In genomic region chr9:33318781-33319180, GRCh38 we compare ENCODE assay signal across 27 cellular contexts. TPM values are rescaled to one million over a fixed set of nuclear protein-coding genes. Genes with fewer than 3 reads are reported as not detected.
DNase-seq lines count a peak whose midpoint lies in the region; ATAC-seq and TF ChIP-seq lines count a peak whose summit lies in the region.
"Had no signal": no experiment of that assay in that cellular context is flagged by ENCODE, and none has a peak within 500 bp of the region (broad histone marks: within the 10 kb centered on the region; RNA-seq: fewer than 3 reads in every experiment).

No MANE protein-coding gene starts in this region.

- in situ Hi-C loops in GM23248 (cut with MboI) (no loop called here), IMR-90 (cut with MboI; ENCODE audit: low sequenced_read_pairs) (no loop called here)

- no peak overlapping the region for H3K4me3 Mint-ChIP-seq in endothelial cell (ENCODE audit: unreplicated experiment)
- H3K4me3 Mint-ChIP-seq: activated CD4-positive, alpha-beta memory T cell treated with anti-CD3 and anti-CD28 coated beads for 36 hours; activated naive CD8-positive, alpha-beta T cell treated with anti-CD3 and anti-CD28 coated beads for 36 hours; nephron progenitor cell; T-cell had no signal

- H3K18ac ChIP-seq in IMR-90 (ENCODE audit: low read depth, low read length), result peak overlapping the region; percentile 80

- H3K4me1 Mint-ChIP-seq in endothelial cell (ENCODE audit: unreplicated experiment), result no peaks in the 10 kb centered on the region
- H3K4me1 Mint-ChIP-seq: nephron progenitor cell, T-cell had no signal

- peak overlapping the region; percentile 78 for H3K4ac ChIP-seq in IMR-90 (ENCODE audit: low read depth, low read length)

- no peak overlapping the region for H3K56ac ChIP-seq in IMR-90 (ENCODE audit: extremely low read depth, insufficient read depth, low read length)

- BruUV-seq in IMR-90 (replicated peaks; lab: Mats Ljungman, UMichigan), result no TSS peak

- TF ChIP-seq EP300 in sigmoid colon (IDR thresholded peaks at IDR 0.05), result no peak

- 0 out of 2 replicates have a peak overlapping the region, but pooled peaks have one; percentile 92 for H3K27ac ChIP-seq in GM23248
- peak overlapping the region; percentile 96; the same call in 1 of the 2 replicates for H3K27ac ChIP-seq in IMR-90 (ENCODE audit: insufficient read depth, low read length)
- peak overlapping the region; percentile 92 for H3K27ac ChIP-seq in epithelial cell of prostate
- H3K27ac ChIP-seq in sigmoid colon, result peak overlapping the region in 3 of 4 donors; percentile 9 to 83 (median 75)
- H3K27ac ChIP-seq: lower lobe of right lung, right lobe of liver, SJSA1 had no signal

- H3K9me1 ChIP-seq in IMR-90 (ENCODE audit: insufficient read depth, low read length), result peaks cover 8% of the 10 kb centered on the region

- peaks cover 28 to 29% of the 10 kb centered on the region in 2 experiments for H3K79me1 ChIP-seq in IMR-90 (ENCODE audit: low read depth in 1 of 2, low read length in 2 of 2)

- H2AK9ac ChIP-seq in IMR-90 (replicated peaks; ENCODE audit: low read depth, low read length, poor library complexity), result no peak overlapping the region

- H3K9me3 ChIP-seq in GM23248 (ENCODE audit: low read depth) (no peaks in the 10 kb centered on the region), IMR-90 (ENCODE audit: control insufficient read depth, insufficient read depth, low read length) (no peaks in the 10 kb centered on the region), sigmoid colon (no peaks in the 10 kb centered on the region)
- H3K9me3 ChIP-seq: HAP-1, lower lobe of right lung, mucosa of descending colon, right lobe of liver, SJSA1, thyroid gland had no signal

- H3K14ac ChIP-seq in IMR-90 (replicated peaks; ENCODE audit: low read depth, low read length), result no peak overlapping the region

- H3K4me2 ChIP-seq in GM23248 (ENCODE audit: unreplicated experiment), result no peak overlapping the region
- no peak overlapping the region for H3K4me2 ChIP-seq in IMR-90 (ENCODE audit: low read depth, low read length)

- peaks cover 67% of the 10 kb centered on the region for H3F3A ChIP-seq in GM23248 (ENCODE audit: insufficient read depth)

- H3K23ac ChIP-seq in IMR-90 (ENCODE audit: low read depth, low read length), result no peak overlapping the region

- no peak overlapping the region for H3K27ac Mint-ChIP-seq in endothelial cell (ENCODE audit: unreplicated experiment)
- H3K27ac Mint-ChIP-seq: activated CD4-positive, alpha-beta memory T cell treated with anti-CD3 and anti-CD28 coated beads for 36 hours; activated naive CD8-positive, alpha-beta T cell treated with anti-CD3 and anti-CD28 coated beads for 36 hours; nephron progenitor cell; T-cell had no signal

- H2AFZ ChIP-seq in GM23248, result no peak overlapping the region
- H2AFZ ChIP-seq in IMR-90 (replicated peaks; ENCODE audit: low read length, poor library complexity), result no peak overlapping the region

- peak overlapping the region; percentile 100 for H2BK5ac ChIP-seq in IMR-90 (ENCODE audit: low read depth, low read length, poor library complexity, severe bottlenecking)

- H3K4me1 ChIP-seq in GM23248 (ENCODE audit: insufficient read depth) (peaks cover 29% of the 10 kb centered on the region), IMR-90 (ENCODE audit: control insufficient read depth, insufficient read depth, low read length) (peaks cover 24% of the 10 kb centered on the region), sigmoid colon (peaks cover 0 to 37% (median 20%) of the 10 kb centered on the region in 4 donors)
- H3K4me1 ChIP-seq: HAP-1, lower lobe of right lung, right lobe of liver had no signal

- H3K9me2 ChIP-seq in GM23248 (ENCODE audit: insufficient read depth), result no peaks in the 10 kb centered on the region

- TF ChIP-seq RAD21 in IMR-90 (IDR thresholded peaks at IDR 0.05; ENCODE audit: low read length), result no peak

- intact Hi-C loops in IMR-90 (cut with micrococcal nuclease) (no loop called here), sigmoid colon (cut with DNase I) (no loop called here)

- DNase-seq in GM23248 (no peak), IMR-90 (no peak), epithelial cell of prostate (ENCODE audit: low read depth, low spot score) (no peak), sigmoid colon (no peak), midbrain (lab: John Stamatoyannopoulos, UW) (no peak), endothelial cell (ENCODE audit: low spot score) (no peak)
- DNase-seq: activated CD4-positive, alpha-beta memory T cell treated with anti-CD3 and anti-CD28 coated beads for 36 hours; activated CD4-positive, CD25-positive, alpha-beta regulatory T cell treated with anti-CD3 and anti-CD28 coated beads, Interleukin-2, amount 50 U/mL, for 72 hours; activated CD8-positive, alpha-beta memory T cell treated with anti-CD3 and anti-CD28 coated beads, Interleukin-2, amount 50 U/mL, for 4 hours; activated naive CD8-positive, alpha-beta T cell treated with anti-CD3 and anti-CD28 coated beads for 36 hours; Calu3; lower lobe of right lung; mucosa of descending colon; NCI-H1694 treated with DMSO at 0.1 percent for 48 hours; NCI-H2171; NCI-H524 treated with DMSO at 0.1 percent for 48 hours; nephron progenitor cell; NK-92 treated with Interleukin-12 subunit alpha and Interleukin-12 subunit beta, amount 100 ng/mL, for 24 hours; right lobe of liver; stimulated activated naive CD8-positive, alpha-beta T cell treated with anti-CD3 and anti-CD28 coated beads, Interleukin-15, Interleukin-2, amounts not matched to agents 100 U/mL and 50 U/mL, for 24 hours; T-cell; thyroid gland had no signal

- H3K27me3 ChIP-seq in GM23248 (replicated peaks; ENCODE audit: insufficient read depth) (no peaks in the 10 kb centered on the region), IMR-90 (ENCODE audit: control insufficient read depth, insufficient read depth, low read length) (no peaks in the 10 kb centered on the region), sigmoid colon (no peaks in the 10 kb centered on the region)
- H3K27me3 ChIP-seq: right lobe of liver, SJSA1, thyroid gland had no signal

- H4K91ac ChIP-seq in IMR-90 (ENCODE audit: insufficient read depth, low read depth, low read length), result peak overlapping the region; percentile 43; the same call in 1 of the 2 replicates

- no peaks in the 10 kb centered on the region for H3K27me3 Mint-ChIP-seq in endothelial cell (ENCODE audit: unreplicated experiment)
- H3K27me3 Mint-ChIP-seq: activated CD4-positive, alpha-beta memory T cell treated with anti-CD3 and anti-CD28 coated beads for 36 hours; activated naive CD8-positive, alpha-beta T cell treated with anti-CD3 and anti-CD28 coated beads for 36 hours; T-cell had no signal

- peak overlapping the region; percentile 13; the same call in 1 of the 2 replicates for H2AK5ac ChIP-seq in IMR-90 (ENCODE audit: low read depth, low read length)

- dilution Hi-C loops in IMR-90 (cut with HindIII; ENCODE audit: low sequenced_read_pairs, unreplicated experiment), result no loop called here

- CTCF ChIA-PET in IMR-90 (lab: Yijun Ruan, JAX), result interaction anchor here (1.0 kb wide), 1 partner anchor 72 kb away, joined by 3 read pairs; no protein-coding TSS in a partner anchor

- H3K9me3 Mint-ChIP-seq in endothelial cell (ENCODE audit: unreplicated experiment), result no peaks in the 10 kb centered on the region
- H3K9me3 Mint-ChIP-seq: activated CD4-positive, alpha-beta memory T cell treated with anti-CD3 and anti-CD28 coated beads for 36 hours; activated naive CD8-positive, alpha-beta T cell treated with anti-CD3 and anti-CD28 coated beads for 36 hours; nephron progenitor cell; T-cell had no signal

- peak overlapping the region; percentile 14 to 61; a peak in 3 of 4 replicates for H4K8ac ChIP-seq in IMR-90 (ENCODE audit: low read depth in 2 of 2, low read length in 2 of 2)

- H3K4me3 ChIP-seq in GM23248 (no peak overlapping the region), IMR-90 (ENCODE audit: insufficient read depth, low read depth, low read length) (no peak overlapping the region), sigmoid colon (no peak overlapping the region)
- H3K4me3 ChIP-seq: HAP-1, lower lobe of right lung, mucosa of descending colon, right lobe of liver, SJSA1, thyroid gland had no signal

- peak overlapping the region; percentile 90 for H2BK120ac ChIP-seq in IMR-90 (ENCODE audit: low read depth, low read length)

- peaks cover 20% of the 10 kb centered on the region; the same call in 1 of the 2 replicates for H3K79me2 ChIP-seq in GM23248 (ENCODE audit: insufficient read depth)

- no peak overlapping the region for H3K9ac ChIP-seq in GM23248
- no peak overlapping the region for H3K9ac ChIP-seq in IMR-90 (ENCODE audit: low read depth, low read length)

- peaks cover 53% of the 10 kb centered on the region for H3K36me3 ChIP-seq in GM23248 (ENCODE audit: low read depth)
- peaks cover 43% of the 10 kb centered on the region for H3K36me3 ChIP-seq in IMR-90 (ENCODE audit: control insufficient read depth, insufficient read depth, low read length)
- H3K36me3 ChIP-seq in sigmoid colon, result peaks cover 32 to 85% (median 39%) of the 10 kb centered on the region in 4 donors

- H3K36me3 Mint-ChIP-seq in endothelial cell (ENCODE audit: low read depth, unreplicated experiment), result peaks cover 50% of the 10 kb centered on the region

- no peaks in the 10 kb centered on the region for H4K20me1 ChIP-seq in GM23248 (ENCODE audit: insufficient read depth)
- H4K20me1 ChIP-seq in IMR-90 (ENCODE audit: insufficient read depth, low read length), result no peaks in the 10 kb centered on the region; the same call in 1 of the 2 replicates

- TF ChIP-seq POLR2A in IMR-90 (IDR thresholded peaks at IDR 0.05; ENCODE audit: low read depth, low read length) (no peak), sigmoid colon (IDR thresholded peaks at IDR 0.05) (no peak)

- peak overlapping the region; percentile 52; the same call in 1 of the 2 replicates for H2BK20ac ChIP-seq in IMR-90 (ENCODE audit: low read depth, low read length)

- WGBS in GM23248 (ENCODE audit: low coverage in 1 of 2, low lambda C conversion rate in 2 of 2, missing lambda C conversion rate in 2 of 2), 2 experiments, result 94 to 95% methylated on average over 8 of the region's 8 CpGs
- 92% methylated on average over 5 of the region's 8 CpGs; no CpG with 5 or more reads in 1 of the 2 experiments for WGBS in IMR-90 (ENCODE audit: extremely low coverage in 2 of 2, insufficient read length in 1 of 2), 2 experiments
- 93 to 95% methylated on average over 8 of the region's 8 CpGs for WGBS in sigmoid colon, 2 donors

- ATAC-seq in IMR-90 (ENCODE audit: low read depth) (no peak), GM18867 (IDR thresholded peaks at IDR 0.05; ENCODE audit: unreplicated experiment) (no peak), HG02759 (IDR thresholded peaks at IDR 0.05; ENCODE audit: unreplicated experiment) (no peak)
- ATAC-seq: lower lobe of right lung; mucosa of descending colon; Panc1; right lobe of liver; stimulated activated naive CD8-positive, alpha-beta T cell treated with anti-CD3 and anti-CD28 coated beads, Interleukin-15, Interleukin-2, amounts not matched to agents 100 U/mL and 50 U/mL, for 24 hours; T-cell had no signal

- no peak for TF ChIP-seq CTCF in IMR-90 (conservative IDR thresholded peaks at IDR 0.05; ENCODE audit: low read depth, low read length)
- TF ChIP-seq CTCF in sigmoid colon (IDR thresholded peaks at IDR 0.05), result no peak
- TF ChIP-seq CTCF in endothelial cell (IDR thresholded peaks at IDR 0.05; ENCODE audit: unreplicated experiment), result no peak

- peak overlapping the region; percentile 89; the same call in 2 of the 3 replicates for H2BK15ac ChIP-seq in IMR-90 (ENCODE audit: low read depth, low read length)

- POLR2A ChIA-PET in IMR-90 (lab: Charles Lee; ENCODE audit: unreplicated experiment), result no interaction called here

- H4K5ac ChIP-seq in IMR-90 (ENCODE audit: low read depth, low read length), result peak overlapping the region; percentile 49

RNA-seq across cellular contexts. Expression of gene NFX1, which starts 28.5 kb away (rescaled TPM):
- 20.4 and 23.8 TPM in 2 replicates for total RNA-seq in GM23248 (2014; rRNA removed; shearing (Covaris generic))
- 27.8 and 28.1 TPM in 2 replicates for polyA plus RNA-seq in GM23248 (2016; fragmentation: Nextera tagmentation; extraction: Ambion mirVana)
- 36.0 and 36.9 TPM in 2 replicates for total RNA-seq in IMR-90 (2012; rRNA removed)
- 25.3 and 27.0 TPM in 2 replicates for polyA plus RNA-seq in IMR-90 (2012; rRNA removed)
- polyA plus RNA-seq in IMR-90 (2012; cell fraction: cytosol; rRNA removed), result 10.8 and 23.4 TPM in 2 replicates
- 31.3 and 53.5 TPM in 2 replicates for polyA plus RNA-seq in IMR-90 (2012; cell fraction: nucleus; rRNA removed; ENCODE audit: low replicate concordance)
- total RNA-seq in sigmoid colon, result 10 to 100 TPM; 34.3 to 40.7 (median 38.6) TPM
- 10 to 100 TPM; 15.7 to 18.6 (median 17.7) TPM for polyA plus RNA-seq in sigmoid colon
- total RNA-seq in endothelial cell (ENCODE audit: unreplicated experiment), result 33.5 TPM

RNA-seq across cellular contexts. Expression of gene CHMP5, which starts 53.9 kb away (rescaled TPM):
- 65.3 and 90.6 TPM in 2 replicates for total RNA-seq in GM23248 (2014; rRNA removed; shearing (Covaris generic))
- polyA plus RNA-seq in GM23248 (2016; fragmentation: Nextera tagmentation; extraction: Ambion mirVana), result 130 and 134 TPM in 2 replicates
- 70.6 and 95.5 TPM in 2 replicates for total RNA-seq in IMR-90 (2012; rRNA removed)
- polyA plus RNA-seq in IMR-90 (2012; rRNA removed), result 70.2 and 80.8 TPM in 2 replicates
- 14.6 and 19.1 TPM in 2 replicates for polyA plus RNA-seq in IMR-90 (2012; cell fraction: cytosol; rRNA removed)
- 4.9 and 27.8 TPM in 2 replicates for polyA plus RNA-seq in IMR-90 (2012; cell fraction: nucleus; rRNA removed; ENCODE audit: low replicate concordance)
- 10 to 100 TPM; 54.6 to 79.6 (median 64.3) TPM for total RNA-seq in sigmoid colon
- polyA plus RNA-seq in sigmoid colon, result 100 to 1,000 TPM in 2 of 3 donors, 10 to 100 TPM in 1; 80.6 to 307 (median 183) TPM
- total RNA-seq in endothelial cell (ENCODE audit: unreplicated experiment), result 88.7 TPM

RNA-seq across cellular contexts. Expression of gene BAG1, which starts 54.3 kb away (rescaled TPM):
- total RNA-seq in GM23248 (2014; rRNA removed; shearing (Covaris generic)), result 25.0 and 38.2 TPM in 2 replicates
- 48.7 and 49.7 TPM in 2 replicates for polyA plus RNA-seq in GM23248 (2016; fragmentation: Nextera tagmentation; extraction: Ambion mirVana)
- 4.5 and 8.3 TPM in 2 replicates for total RNA-seq in IMR-90 (2012; rRNA removed)
- polyA plus RNA-seq in IMR-90 (2012; rRNA removed), result 20.4 and 20.9 TPM in 2 replicates
- polyA plus RNA-seq in IMR-90 (2012; cell fraction: cytosol; rRNA removed), result 25.9 and 61.7 TPM in 2 replicates
- polyA plus RNA-seq in IMR-90 (2012; cell fraction: nucleus; rRNA removed; ENCODE audit: low replicate concordance), result 13.3 and 25.4 TPM in 2 replicates
- total RNA-seq in sigmoid colon, result 100 to 1,000 TPM in 3 of 4 donors, 10 to 100 TPM in 1; 93.3 to 164 (median 135) TPM
- polyA plus RNA-seq in sigmoid colon, result 100 to 1,000 TPM; 105 to 243 (median 198) TPM
- 61.5 TPM for total RNA-seq in endothelial cell (ENCODE audit: unreplicated experiment)
